10 cellular contexts compared by ENCODE assay signal in genomic region chr5:74201334-74202081, GRCh38.
DNase-seq lines count a peak whose midpoint lies in the region; ATAC-seq, FAIRE-seq and TF ChIP-seq lines count a peak whose summit lies in the region.
"Had no signal": no experiment of that assay in that cellular context is flagged by ENCODE, and none has a peak within 500 bp of the region (broad histone marks: within the 10 kb centered on the region; RNA-seq: fewer than 3 reads in every experiment).

No MANE protein-coding gene starts in this region.

- no peaks in the 10 kb centered on the region for H4K20me1 ChIP-seq in endothelial cell of umbilical vein (replicated peaks; ENCODE audit: control insufficient read depth, extremely low read depth, insufficient read depth, low read length)

- ATAC-seq in HG02885 (IDR thresholded peaks at IDR 0.05; ENCODE audit: poor library complexity, unreplicated experiment) (peak; percentile 51), upper lobe of right lung (peak; percentile 26), GM18519 (IDR thresholded peaks at IDR 0.05; ENCODE audit: low FRiP score, unreplicated experiment) (no peak)

- TF ChIP-seq CTCF in endothelial cell of umbilical vein (IDR thresholded peaks at IDR 0.05; ENCODE audit: extremely low read depth in 1 of 2, insufficient read depth in 1 of 2, low read depth in 1 of 2, low read length in 2 of 2): no peak
- no peak for TF ChIP-seq CTCF in upper lobe of right lung (IDR thresholded peaks at IDR 0.05)

- H3K4me1 ChIP-seq in endothelial cell of umbilical vein (ENCODE audit: control insufficient read depth, extremely low read depth, insufficient read depth, low read length) (peaks cover 25% of the 10 kb centered on the region), upper lobe of right lung (peaks cover 13% of the 10 kb centered on the region)

- H3K27me3 Mint-ChIP-seq in activated CD4-positive, alpha-beta memory T cell treated with anti-CD3 and anti-CD28 coated beads for 36 hours: peaks cover 10% of the 10 kb centered on the region
- peaks cover 4% of the 10 kb centered on the region for H3K27me3 Mint-ChIP-seq in activated CD4-positive, alpha-beta memory T cell treated with anti-CD3 and anti-CD28 coated beads, Interleukin-2, amount 10 ng/mL, durations not matched to agents 7 days and 5 days

- no TSS peak for BruUV-seq in endothelial cell of umbilical vein (replicated peaks; lab: Mats Ljungman, UMichigan)

- H3K4me1 Mint-ChIP-seq in activated CD4-positive, alpha-beta memory T cell treated with anti-CD3 and anti-CD28 coated beads for 36 hours (ENCODE audit: low read depth): peaks cover 13% of the 10 kb centered on the region
- peaks cover 20% of the 10 kb centered on the region for H3K4me1 Mint-ChIP-seq in activated CD4-positive, alpha-beta memory T cell treated with anti-CD3 and anti-CD28 coated beads, Interleukin-2, amount 10 ng/mL, durations not matched to agents 7 days and 5 days

- H3K36me3 Mint-ChIP-seq in activated CD4-positive, alpha-beta memory T cell treated with anti-CD3 and anti-CD28 coated beads for 36 hours: no peaks in the 10 kb centered on the region
- H3K36me3 Mint-ChIP-seq in activated CD4-positive, alpha-beta memory T cell treated with anti-CD3 and anti-CD28 coated beads, Interleukin-2, amount 10 ng/mL, durations not matched to agents 7 days and 5 days (ENCODE audit: low read depth): no peaks in the 10 kb centered on the region

- no peaks in the 10 kb centered on the region for H3K36me3 ChIP-seq in endothelial cell of umbilical vein (ENCODE audit: control insufficient read depth in 2 of 2, extremely low read depth in 1 of 2, insufficient read depth in 2 of 2, low read length in 2 of 2)
- no peaks in the 10 kb centered on the region for H3K36me3 ChIP-seq in upper lobe of right lung

- no peak overlapping the region for H3K4me3 Mint-ChIP-seq in activated CD4-positive, alpha-beta memory T cell treated with anti-CD3 and anti-CD28 coated beads for 36 hours
- H3K4me3 Mint-ChIP-seq in activated CD4-positive, alpha-beta memory T cell treated with anti-CD3 and anti-CD28 coated beads, Interleukin-2, amount 10 ng/mL, durations not matched to agents 7 days and 5 days: no peak overlapping the region

- H3K27ac ChIP-seq in endothelial cell of umbilical vein (ENCODE audit: insufficient read depth, low read depth, low read length) (peak overlapping the region; percentile 49), upper lobe of right lung (no peak overlapping the region)
- H3K27ac ChIP-seq: C4-2B had no signal

- dilution Hi-C loops in endothelial cell of umbilical vein (cut with MboI; ENCODE audit: extremely low pct_ligation_motif_present, low sequenced_read_pairs): no loop called here

- peaks cover 0 to 5% of the 10 kb centered on the region in 2 experiments for H3K27me3 ChIP-seq in endothelial cell of umbilical vein (ENCODE audit: control insufficient read depth in 2 of 2, insufficient read depth in 2 of 2, low read length in 2 of 2)
- no peaks in the 10 kb centered on the region for H3K27me3 ChIP-seq in upper lobe of right lung

- peak; percentile 95 for FAIRE-seq in endothelial cell of umbilical vein (lab: Jason Lieb, UNC)
- FAIRE-seq: islet of Langerhans had no signal

- no peaks in the 10 kb centered on the region for H3K9me3 Mint-ChIP-seq in activated CD4-positive, alpha-beta memory T cell treated with anti-CD3 and anti-CD28 coated beads for 36 hours
- H3K9me3 Mint-ChIP-seq in activated CD4-positive, alpha-beta memory T cell treated with anti-CD3 and anti-CD28 coated beads, Interleukin-2, amount 10 ng/mL, durations not matched to agents 7 days and 5 days: no peaks in the 10 kb centered on the region

- peak overlapping the region in 1 of 3 experiments; percentile 11 for H3K4me3 ChIP-seq in endothelial cell of umbilical vein (replicated peaks in 1 of 3; ENCODE audit: insufficient read depth in 1 of 3, low read depth in 1 of 3, low read length in 3 of 3)
- H3K4me3 ChIP-seq in upper lobe of right lung: no peak overlapping the region

- peak; percentile 15 for DNase-seq in activated CD4-positive, alpha-beta memory T cell treated with anti-CD3 and anti-CD28 coated beads for 36 hours
- DNase-seq in activated CD4-positive, alpha-beta memory T cell treated with anti-CD3 and anti-CD28 coated beads, Interleukin-2, amount 10 ng/mL, durations not matched to agents 7 days and 5 days: no peak
- DNase-seq in NCI-H2196 (lab: John Stamatoyannopoulos, UW; ENCODE audit: unreplicated experiment) (peak; percentile 62), endothelial cell of umbilical vein (ENCODE audit: low read depth, low spot score) (peak; percentile 85), upper lobe of right lung (no peak), Ammon's horn (ENCODE audit: low spot score) (no peak)

- TF ChIP-seq POLR2A in endothelial cell of umbilical vein (IDR thresholded peaks at IDR 0.05; ENCODE audit: low read depth, low read length): no peak

- H3K9ac ChIP-seq in endothelial cell of umbilical vein (replicated peaks; ENCODE audit: extremely low read depth, insufficient read depth, low read length): no peak overlapping the region

- no peaks in the 10 kb centered on the region for H3K79me2 ChIP-seq in endothelial cell of umbilical vein (ENCODE audit: control insufficient read depth, insufficient read depth, low read length)

- CTCF ChIA-PET in activated CD4-positive, alpha-beta memory T cell treated with anti-CD3 and anti-CD28 coated beads for 36 hours (lab: Charles Lee): no interaction called here
- CTCF ChIA-PET in activated CD4-positive, alpha-beta memory T cell treated with anti-CD3 and anti-CD28 coated beads, Interleukin-2, amount 10 ng/mL, durations not matched to agents 7 days and 5 days (lab: Charles Lee): no interaction called here
- CTCF ChIA-PET in endothelial cell of umbilical vein (lab: Charles Lee): interaction anchor here (1.0 to 1.8 kb wide), 4 partner anchors 22 to 442 kb away, joined by 3 to 7 read pairs (median 3); partner anchors contain the start of gene ENC1

- H3K4me2 ChIP-seq in endothelial cell of umbilical vein (ENCODE audit: insufficient read depth, low read length): peak overlapping the region; percentile 26

- H3K9me3 ChIP-seq in endothelial cell of umbilical vein (replicated peaks; ENCODE audit: control insufficient read depth, insufficient read depth, low read length): no peaks in the 10 kb centered on the region
- no peaks in the 10 kb centered on the region for H3K9me3 ChIP-seq in upper lobe of right lung

- H3K9me1 ChIP-seq in endothelial cell of umbilical vein (replicated peaks; ENCODE audit: control insufficient read depth, extremely low read depth, insufficient read depth, low read length): no peaks in the 10 kb centered on the region

- POLR2A ChIA-PET in activated CD4-positive, alpha-beta memory T cell treated with anti-CD3 and anti-CD28 coated beads for 36 hours (lab: Charles Lee): interaction anchor here (0.6 kb wide), 1 partner anchor 16 kb away, joined by 3 read pairs; no protein-coding TSS in a partner anchor
- POLR2A ChIA-PET in activated CD4-positive, alpha-beta memory T cell treated with anti-CD3 and anti-CD28 coated beads, Interleukin-2, amount 10 ng/mL, durations not matched to agents 7 days and 5 days (lab: Charles Lee): no interaction called here
- POLR2A ChIA-PET in endothelial cell of umbilical vein (lab: Charles Lee): no interaction called here

- intact Hi-C loops in activated CD4-positive, alpha-beta memory T cell treated with anti-CD3 and anti-CD28 coated beads for 36 hours (cut with micrococcal nuclease): loop anchor here (10.0 kb wide), 1 partner anchor 443 kb away; the partner anchor contains the start of gene ENC1
- intact Hi-C loops in endothelial cell of umbilical vein (cut with micrococcal nuclease) (loop anchor here (2.0 to 5.0 kb wide), 4 partner anchors 59 to 214 kb away; no protein-coding TSS in a partner anchor), upper lobe of right lung (cut with DNase I) (no loop called here)

- no peak overlapping the region for H3K27ac Mint-ChIP-seq in activated CD4-positive, alpha-beta memory T cell treated with anti-CD3 and anti-CD28 coated beads for 36 hours
- H3K27ac Mint-ChIP-seq in activated CD4-positive, alpha-beta memory T cell treated with anti-CD3 and anti-CD28 coated beads, Interleukin-2, amount 10 ng/mL, durations not matched to agents 7 days and 5 days: no peak overlapping the region

- no peak overlapping the region for H2AFZ ChIP-seq in endothelial cell of umbilical vein (ENCODE audit: low read depth, low read length)

TF ChIP-seq in endothelial cell of umbilical vein, 7 proteins besides CTCF, POLR2A, EP300 and RAD21:
- TF ChIP-seq GATA2 (IDR thresholded peaks at IDR 0.05; ENCODE audit: insufficient read depth, insufficient read length, low read depth, low read length) (peak; percentile 97), JUN (IDR thresholded peaks at IDR 0.05; ENCODE audit: borderline replicate concordance, insufficient read depth, insufficient read length, low read depth) (peak; percentile 53), FOS (IDR thresholded peaks at IDR 0.05; ENCODE audit: borderline replicate concordance, insufficient read depth, low read length) (peak; percentile 73), POLR2AphosphoS5 (IDR thresholded peaks at IDR 0.05; ENCODE audit: insufficient read depth, low read depth, low read length) (no peak)

Comparison
In these comparisons a context has a peak if more than half of its experiments do, and no peak if none do; other contexts are left out.
1. DNase-seq: peak in activated CD4-positive, alpha-beta memory T cell treated with anti-CD3 and anti-CD28 coated beads for 36 hours (single experiment), NCI-H2196 (single experiment) and endothelial cell of umbilical vein (single experiment); none in activated CD4-positive, alpha-beta memory T cell treated with anti-CD3 and anti-CD28 coated beads, Interleukin-2, amount 10 ng/mL, durations not matched to agents 7 days and 5 days (single experiment), upper lobe of right lung (single experiment) and Ammon's horn (single experiment).